Comparison of ENCODE assay signal across 8 cellular contexts in the genomic region with DNA sequence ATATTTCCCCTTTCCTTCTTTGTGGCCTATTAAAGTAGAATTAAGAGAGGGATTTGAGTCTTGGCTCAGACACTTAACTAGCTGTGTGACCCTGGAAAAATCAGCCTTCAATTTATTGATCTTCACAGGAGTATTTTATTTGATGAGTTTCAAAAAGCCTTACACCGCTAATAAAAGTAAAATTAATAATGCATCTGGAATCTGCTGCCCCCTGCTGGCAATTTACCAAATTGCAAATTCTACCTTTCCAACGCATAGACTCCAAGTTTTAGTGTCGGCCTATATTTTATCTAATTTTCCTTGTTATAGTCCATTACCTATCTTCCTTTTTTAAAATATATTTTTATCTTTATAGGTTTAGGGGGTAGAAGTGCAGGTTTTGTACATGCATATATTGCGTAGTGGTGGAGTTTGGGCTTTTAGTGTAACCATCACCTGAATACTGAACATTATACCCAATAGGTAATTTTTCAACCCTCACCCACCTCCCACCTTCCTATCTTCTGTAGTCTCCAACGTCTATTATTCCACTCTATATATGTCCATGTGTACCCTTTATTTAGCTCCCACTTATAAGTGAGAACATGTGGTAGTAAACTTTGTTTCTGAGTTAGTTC. TPM values are rescaled to one million over a fixed set of nuclear protein-coding genes. Genes with fewer than 3 reads are reported as not detected.
DNase-seq lines count a peak whose midpoint lies in the region; ATAC-seq and TF ChIP-seq lines count a peak whose summit lies in the region.

No MANE protein-coding gene starts in this region.

- H3K27ac ChIP-seq in esophagus squamous epithelium = no peak overlapping the region
- H3K27ac ChIP-seq in trophoblast cell (ENCODE audit: low read depth, low read length) = no peak overlapping the region

- no peaks in the 10 kb centered on the region for H3K9me3 Mint-ChIP-seq in activated CD8-positive, alpha-beta memory T cell treated with anti-CD3 and anti-CD28 coated beads, Interleukin-2, amount 10 ng/mL, durations not matched to agents 7 days and 5 days (ENCODE audit: low read depth)

- peaks cover 3% of the 10 kb centered on the region for H3K4me1 Mint-ChIP-seq in activated CD8-positive, alpha-beta memory T cell treated with anti-CD3 and anti-CD28 coated beads, Interleukin-2, amount 10 ng/mL, durations not matched to agents 7 days and 5 days

- TF ChIP-seq POLR2A in esophagus squamous epithelium (IDR thresholded peaks at IDR 0.05) = no peak

- H2AK5ac ChIP-seq in trophoblast cell (ENCODE audit: low read length) = no peak overlapping the region

- no peaks in the 10 kb centered on the region for H3K27me3 ChIP-seq in esophagus squamous epithelium
- no peaks in the 10 kb centered on the region for H3K27me3 ChIP-seq in trophoblast cell (ENCODE audit: insufficient read depth, low read length)

- H3K18ac ChIP-seq in trophoblast cell (ENCODE audit: low read length) = no peak overlapping the region

- CTCF ChIA-PET in activated CD8-positive, alpha-beta memory T cell treated with anti-CD3 and anti-CD28 coated beads, Interleukin-2, amount 10 ng/mL, durations not matched to agents 7 days and 5 days (lab: Charles Lee) = interaction anchor here (0.8 to 3.6 kb wide), 13 partner anchors 9 to 153 kb away, joined by 3 to 46 read pairs (median 4); no protein-coding TSS in a partner anchor

- ATAC-seq in activated CD8-positive, alpha-beta memory T cell treated with anti-CD3 and anti-CD28 coated beads, Interleukin-2, amount 10 ng/mL, durations not matched to agents 7 days and 5 days = no peak
- ATAC-seq in HG03520 (IDR thresholded peaks at IDR 0.05; ENCODE audit: unreplicated experiment) = no peak

- H3K4me3 ChIP-seq in esophagus squamous epithelium (no peak overlapping the region), trophoblast cell (ENCODE audit: low read depth, low read length) (no peak overlapping the region)

- no peak overlapping the region for H2BK120ac ChIP-seq in trophoblast cell (ENCODE audit: insufficient read depth, low read length, poor library complexity)

- H3K4ac ChIP-seq in trophoblast cell (ENCODE audit: low read depth, low read length) = no peak overlapping the region

- no peak overlapping the region for H4K12ac ChIP-seq in trophoblast cell (ENCODE audit: low read depth, low read length)

- H3K27me3 Mint-ChIP-seq in activated CD8-positive, alpha-beta memory T cell treated with anti-CD3 and anti-CD28 coated beads, Interleukin-2, amount 10 ng/mL, durations not matched to agents 7 days and 5 days = peaks cover 4% of the 10 kb centered on the region

- H3K9ac ChIP-seq in trophoblast cell (ENCODE audit: low read length) = no peak overlapping the region

- H3K27ac Mint-ChIP-seq in activated CD8-positive, alpha-beta memory T cell treated with anti-CD3 and anti-CD28 coated beads, Interleukin-2, amount 10 ng/mL, durations not matched to agents 7 days and 5 days = no peak overlapping the region

- H3K36me3 Mint-ChIP-seq in activated CD8-positive, alpha-beta memory T cell treated with anti-CD3 and anti-CD28 coated beads, Interleukin-2, amount 10 ng/mL, durations not matched to agents 7 days and 5 days = no peaks in the 10 kb centered on the region

- H3K4me1 ChIP-seq in esophagus squamous epithelium = peaks cover 0 to 7% (median 0%) of the 10 kb centered on the region in 3 donors
- H3K4me1 ChIP-seq in trophoblast cell (ENCODE audit: control insufficient read depth in 1 of 2, insufficient read depth in 2 of 2, low read length in 2 of 2) = peaks cover 3 to 9% of the 10 kb centered on the region in 2 experiments

- no peak overlapping the region for H2BK12ac ChIP-seq in trophoblast cell (ENCODE audit: low read length)

- no peak overlapping the region for H2BK5ac ChIP-seq in trophoblast cell (ENCODE audit: low read depth, low read length, poor library complexity)

- H4K91ac ChIP-seq in trophoblast cell (ENCODE audit: low read depth, low read length) = no peak overlapping the region

- DNase-seq in NCI-H2171 treated with DMSO at 0.1 percent for 48 hours (lab: John Stamatoyannopoulos, UW) (peak; percentile 25), NCI-H2171 (lab: John Stamatoyannopoulos, UW) (no peak), NCI-H2029 treated with DMSO at 0.1 percent for 48 hours (lab: John Stamatoyannopoulos, UW) (peak; percentile 52), esophagus squamous epithelium (lab: John Stamatoyannopoulos, UW) (no peak), trophoblast cell (peak; percentile 30 to 86), GF-D8 (lab: John Stamatoyannopoulos, UW) (no peak)
- DNase-seq in activated CD8-positive, alpha-beta memory T cell treated with anti-CD3 and anti-CD28 coated beads, Interleukin-2, amount 10 ng/mL, durations not matched to agents 7 days and 5 days = peak; percentile 57

- H3K79me1 ChIP-seq in trophoblast cell (ENCODE audit: low read length) = peaks cover 5% of the 10 kb centered on the region

- no peak overlapping the region for H3K23ac ChIP-seq in trophoblast cell (ENCODE audit: low read length)

- H4K8ac ChIP-seq in trophoblast cell (ENCODE audit: low read depth, low read length) = no peak overlapping the region

- H3K4me2 ChIP-seq in trophoblast cell (ENCODE audit: low read length) = no peak overlapping the region

- H3K9me3 ChIP-seq in esophagus squamous epithelium (no peaks in the 10 kb centered on the region), trophoblast cell (ENCODE audit: insufficient read depth, low read depth, low read length) (no peaks in the 10 kb centered on the region)

- intact Hi-C loops in esophagus squamous epithelium (cut with DNase I) = no loop called here

- H3K36me3 ChIP-seq in esophagus squamous epithelium (peaks cover 0 to 14% (median 0%) of the 10 kb centered on the region in 3 donors), trophoblast cell (ENCODE audit: control insufficient read depth in 1 of 2, insufficient read depth in 2 of 2, low read length in 2 of 2) (peaks cover 0 to 7% of the 10 kb centered on the region in 2 experiments)

- 18 to 21% methylated on average over 5 of the region's 5 CpGs for WGBS in esophagus squamous epithelium, 2 donors
- WGBS in trophoblast cell (ENCODE audit: extremely low coverage, insufficient coverage, insufficient read length) = no CpG with 5 or more reads among the region's 5 CpGs

- no peak overlapping the region for H2AFZ ChIP-seq in trophoblast cell (ENCODE audit: insufficient read depth, low read length, poor library complexity)

- no peak overlapping the region for H3K14ac ChIP-seq in trophoblast cell (ENCODE audit: low read length)

- peak; percentile 71 to 87 (median 79) for TF ChIP-seq CTCF in esophagus squamous epithelium (IDR thresholded peaks at IDR 0.05)

- H3K4me3 Mint-ChIP-seq in activated CD8-positive, alpha-beta memory T cell treated with anti-CD3 and anti-CD28 coated beads, Interleukin-2, amount 10 ng/mL, durations not matched to agents 7 days and 5 days = no peak overlapping the region

- no peaks in the 10 kb centered on the region for H3K79me2 ChIP-seq in trophoblast cell (ENCODE audit: control insufficient read depth, insufficient read depth, low read length, poor library complexity)

RNA-seq across cellular contexts. Expression of gene GOPC, which starts 46.3 kb away (rescaled TPM):
- 10 to 100 TPM; 21.3 to 25.0 TPM for total RNA-seq in activated CD8-positive, alpha-beta memory T cell treated with anti-CD3 and anti-CD28 coated beads, Interleukin-2, amount 10 ng/mL, durations not matched to agents 7 days and 5 days
- 10 to 100 TPM; 11.0 to 22.9 (median 16.7) TPM for total RNA-seq in esophagus squamous epithelium
- polyA plus RNA-seq in trophoblast cell (2013) = 39.9 and 40.5 TPM in 2 replicates

Comparison
In these comparisons a context has a peak if more than half of its experiments do, and no peak if none do; other contexts are left out.
1. DNase-seq: peak in NCI-H2171 treated with DMSO at 0.1 percent for 48 hours (single experiment), NCI-H2029 treated with DMSO at 0.1 percent for 48 hours (single experiment), activated CD8-positive, alpha-beta memory T cell treated with anti-CD3 and anti-CD28 coated beads, Interleukin-2, amount 10 ng/mL, durations not matched to agents 7 days and 5 days (single experiment) and trophoblast cell (2 of 2); none in NCI-H2171 (single experiment), esophagus squamous epithelium (single experiment) and GF-D8 (single experiment).